Comparison of ENCODE assay signal across 16 cellular contexts in genomic region chr19:42115219-42115618, GRCh38. TPM values are rescaled to one million over a fixed set of nuclear protein-coding genes. Genes with fewer than 3 reads are reported as not detected.
DNase-seq lines count a peak whose midpoint lies in the region; ATAC-seq and TF ChIP-seq lines count a peak whose summit lies in the region.
"Had no signal": no experiment of that assay in that cellular context is flagged by ENCODE, and none has a peak within 500 bp of the region (broad histone marks: within the 10 kb centered on the region; RNA-seq: fewer than 3 reads in every experiment).

No MANE protein-coding gene starts in this region.

- TF ChIP-seq CTCF in fibroblast of pulmonary artery (IDR thresholded peaks at IDR 0.05; ENCODE audit: low read length, missing control alignments) = no peak

- H3K9me3 ChIP-seq in SJCRH30 (replicated peaks) = no peaks in the 10 kb centered on the region
- H3K9me3 ChIP-seq: gastroesophageal sphincter, mucosa of descending colon, SJSA1, vagina had no signal

- peak overlapping the region; percentile 52 for H3K27ac ChIP-seq in SJCRH30
- H3K27ac ChIP-seq: gastroesophageal sphincter, SJSA1, vagina had no signal

- H3K4me3 ChIP-seq in SJCRH30 = no peak overlapping the region
- no peak overlapping the region for H3K4me3 ChIP-seq in fibroblast of pulmonary artery (replicated peaks; ENCODE audit: low read depth, low read length)
- H3K4me3 ChIP-seq: gastroesophageal sphincter, mucosa of descending colon, SJSA1, vagina had no signal

- no peak for DNase-seq in stimulated activated naive CD8-positive, alpha-beta T cell treated with anti-CD3 and anti-CD28 coated beads, Interleukin-15, Interleukin-2, amounts not matched to agents 100 U/mL and 50 U/mL, for 24 hours
- DNase-seq in SJCRH30 (peak in 1 of 2 experiments; percentile 54), fibroblast of pulmonary artery (ENCODE audit: low read depth) (peak; percentile 44), COLO668 (lab: John Stamatoyannopoulos, UW; ENCODE audit: unreplicated experiment) (no peak), NCI-H1694 (lab: John Stamatoyannopoulos, UW) (no peak), D341Med (ENCODE audit: low spot score) (no peak)
- DNase-seq in stimulated activated naive CD4-positive, alpha-beta T cell treated with Interleukin-2 at 50 U/mL for 16 hours (lab: John Stamatoyannopoulos, UW) = no peak
- DNase-seq: AML-193; DND-41; mucosa of descending colon; NCI-H748 treated with DMSO at 0.1 percent for 48 hours; stimulated activated CD4-positive, alpha-beta T cell treated with anti-CD3 and anti-CD28 coated beads, Interleukin-2, amount 100 ng/mL, for 24 hours had no signal

- H3K4me1 ChIP-seq in SJCRH30 = peaks cover 25% of the 10 kb centered on the region

- no peaks in the 10 kb centered on the region for H3K27me3 Mint-ChIP-seq in stimulated activated naive CD8-positive, alpha-beta T cell treated with anti-CD3 and anti-CD28 coated beads, Interleukin-15, Interleukin-2, amounts not matched to agents 100 ng/mL and 50 ng/mL, for 24 hours

- no peak overlapping the region for H3K4me3 Mint-ChIP-seq in stimulated activated naive CD8-positive, alpha-beta T cell treated with anti-CD3 and anti-CD28 coated beads, Interleukin-15, Interleukin-2, amounts not matched to agents 100 ng/mL and 50 ng/mL, for 24 hours

- no peaks in the 10 kb centered on the region for H3K27me3 ChIP-seq in SJCRH30
- H3K27me3 ChIP-seq: SJSA1, vagina had no signal

- H3K27ac Mint-ChIP-seq in stimulated activated naive CD8-positive, alpha-beta T cell treated with anti-CD3 and anti-CD28 coated beads, Interleukin-15, Interleukin-2, amounts not matched to agents 100 ng/mL and 50 ng/mL, for 24 hours = peak overlapping the region; percentile 10

- no peaks in the 10 kb centered on the region for H3K36me3 ChIP-seq in SJCRH30
- H3K36me3 ChIP-seq: gastroesophageal sphincter, SJSA1, vagina had no signal

- no peaks in the 10 kb centered on the region for H3K9me3 Mint-ChIP-seq in stimulated activated naive CD8-positive, alpha-beta T cell treated with anti-CD3 and anti-CD28 coated beads, Interleukin-15, Interleukin-2, amounts not matched to agents 100 ng/mL and 50 ng/mL, for 24 hours

- peaks cover 69% of the 10 kb centered on the region for H3K36me3 Mint-ChIP-seq in stimulated activated naive CD8-positive, alpha-beta T cell treated with anti-CD3 and anti-CD28 coated beads, Interleukin-15, Interleukin-2, amounts not matched to agents 100 ng/mL and 50 ng/mL, for 24 hours (ENCODE audit: low read depth)

- no peak for ATAC-seq in stimulated activated naive CD8-positive, alpha-beta T cell treated with anti-CD3 and anti-CD28 coated beads, Interleukin-15, Interleukin-2, amounts not matched to agents 100 U/mL and 50 U/mL, for 24 hours
- ATAC-seq: gastroesophageal sphincter had no signal

- H3K4me1 Mint-ChIP-seq in stimulated activated naive CD8-positive, alpha-beta T cell treated with anti-CD3 and anti-CD28 coated beads, Interleukin-15, Interleukin-2, amounts not matched to agents 100 ng/mL and 50 ng/mL, for 24 hours (ENCODE audit: low read depth) = peaks cover 76% of the 10 kb centered on the region

RNA-seq across cellular contexts. Expression of gene POU2F2, which starts 17.0 kb away (rescaled TPM):
- total RNA-seq in SJCRH30 (2014; rRNA removed; shearing (Covaris generic)) = 0.10 and 0.16 TPM in 2 replicates

RNA-seq across cellular contexts. Expression of gene ZNF574, which starts 39.3 kb away (rescaled TPM):
- 31.1 and 31.5 TPM in 2 replicates for total RNA-seq in SJCRH30 (2014; rRNA removed; shearing (Covaris generic))

RNA-seq across cellular contexts. Expression of gene GRIK5, which starts 45.2 kb away (rescaled TPM):
- total RNA-seq in SJCRH30 (2014; rRNA removed; shearing (Covaris generic)) = 10.3 and 10.5 TPM in 2 replicates
- total RNA-seq: SJSA1 had no signal
